7 cellular contexts compared by ENCODE assay signal in genomic region chr1:167553136-167554027, GRCh38. TPM values are rescaled to one million over a fixed set of nuclear protein-coding genes. Genes with fewer than 3 reads are reported as not detected.
A peak's percentile ranks its signal among the peaks of the same experiment; 100 is the strongest.
DNase-seq lines count a peak whose midpoint lies in the region; ATAC-seq, FAIRE-seq and TF ChIP-seq lines count a peak whose summit lies in the region.

CREG1 (minus strand) TSS chr1:167553762.

- H3K4me3 ChIP-seq in astrocyte of the cerebellum (ENCODE audit: low read depth, low read length), result peak within 1 kb of the TSS; percentile 52

- DNase-seq in GM18507 (ENCODE audit: extremely low spot score, insufficient read length, low read depth), result peak; percentile 95
- peak; percentile 24 for DNase-seq in NCI-H2029 treated with DMSO at 0.1 percent for 48 hours (lab: John Stamatoyannopoulos, UW)
- peak; percentile 87 for DNase-seq in T-helper 9 cell
- peak; percentile 75 for DNase-seq in astrocyte of the cerebellum (ENCODE audit: low read depth)
- DNase-seq in hepatic stellate cell (ENCODE audit: low spot score), result peak; percentile 96
- DNase-seq in renal cortical epithelial cell (ENCODE audit: low read depth), result peak; percentile 84

- FAIRE-seq in GM18507 (lab: Jason Lieb, UNC), result peak; percentile 94

- no peak for TF ChIP-seq CTCF in astrocyte of the cerebellum (IDR thresholded peaks at IDR 0.05; ENCODE audit: low read depth, low read length, missing control alignments)

- ATAC-seq in HG02981 (IDR thresholded peaks at IDR 0.05; ENCODE audit: unreplicated experiment), result peak; percentile 98

- in situ Hi-C loops in astrocyte of the cerebellum (cut with HindIII; ENCODE audit: low sequenced_read_pairs), result no loop called here

RNA-seq across cellular contexts. Expression of gene CREG1, which starts in this region (rescaled TPM):
- 31.8 and 70.4 TPM in 2 replicates for total RNA-seq in renal cortical epithelial cell

Comparison
In these comparisons a context has a peak if more than half of its experiments do, and no peak if none do; other contexts are left out.
1. Peak in every context shown above with its lines: DNase-seq, ATAC-seq and H3K4me3 ChIP-seq.
2. DNase-seq: peak in every context shown above with its lines; median percentile 96 in hepatic stellate cell; 95 in GM18507; 87 in T-helper 9 cell; 84 in renal cortical epithelial cell; 75 in astrocyte of the cerebellum; 24 in NCI-H2029 treated with DMSO at 0.1 percent for 48 hours.